In the genomic region with DNA sequence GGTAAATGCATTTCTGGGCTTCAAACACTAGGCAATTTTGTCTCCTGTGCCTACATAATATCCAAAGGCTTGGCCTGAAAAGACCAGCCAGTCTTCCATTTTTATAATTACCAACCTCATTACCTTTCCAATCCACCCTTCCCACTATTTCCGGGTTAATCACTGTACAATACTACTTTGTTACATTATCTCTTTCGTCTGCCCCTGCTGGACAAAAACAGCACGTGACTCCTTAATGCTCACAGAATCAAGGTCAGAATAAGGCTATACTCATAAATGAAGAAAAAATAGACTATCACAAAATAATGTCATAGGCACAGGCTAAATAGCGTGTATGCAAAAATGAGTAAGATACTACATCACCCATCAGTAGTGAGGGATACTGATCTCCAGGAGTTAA, we compare ENCODE assay signal across 22 cellular contexts. TPM values are rescaled to one million over a fixed set of nuclear protein-coding genes. Genes with fewer than 3 reads are reported as not detected.
"Had no signal": no experiment of that assay in that cellular context is flagged by ENCODE, and none has a peak within 500 bp of the region (broad histone marks: within the 10 kb centered on the region; RNA-seq: fewer than 3 reads in every experiment).

No MANE protein-coding gene starts in this region.

- H3K9me3 Mint-ChIP-seq: activated CD4-positive, alpha-beta T cell treated with anti-CD3 and anti-CD28 coated beads, Interleukin-2, amount 10 ng/mL, durations not matched to agents 7 days and 5 days; activated naive CD4-positive, alpha-beta T cell treated with anti-CD3 and anti-CD28 coated beads for 36 hours; activated T-cell treated with anti-CD3 and anti-CD28 coated beads, Interleukin-2, amount 50 U/mL, for 4 hours; dendritic cell treated with granulocyte-macrophage colony-stimulating factor and Interleukin-4, amounts not matched to agents 40 ng/mL and 50 ng/mL, for 4 days; nephron progenitor cell; stimulated activated naive CD8-positive, alpha-beta T cell treated with anti-CD3 and anti-CD28 coated beads, Interleukin-15, Interleukin-2, amounts not matched to agents 100 ng/mL and 50 ng/mL, for 24 hours had no signal

- H3K4me3 Mint-ChIP-seq: activated CD4-positive, alpha-beta T cell treated with anti-CD3 and anti-CD28 coated beads, Interleukin-2, amount 10 ng/mL, durations not matched to agents 7 days and 5 days; activated naive CD4-positive, alpha-beta T cell treated with anti-CD3 and anti-CD28 coated beads for 36 hours; activated T-cell treated with anti-CD3 and anti-CD28 coated beads, Interleukin-2, amount 50 U/mL, for 4 hours; dendritic cell treated with granulocyte-macrophage colony-stimulating factor and Interleukin-4, amounts not matched to agents 40 ng/mL and 50 ng/mL, for 4 days; nephron progenitor cell; stimulated activated naive CD8-positive, alpha-beta T cell treated with anti-CD3 and anti-CD28 coated beads, Interleukin-15, Interleukin-2, amounts not matched to agents 100 ng/mL and 50 ng/mL, for 24 hours had no signal

- H3K27me3 Mint-ChIP-seq: activated CD4-positive, alpha-beta T cell treated with anti-CD3 and anti-CD28 coated beads, Interleukin-2, amount 10 ng/mL, durations not matched to agents 7 days and 5 days; dendritic cell treated with granulocyte-macrophage colony-stimulating factor and Interleukin-4, amounts not matched to agents 40 ng/mL and 50 ng/mL, for 4 days; progenitor cell of endocrine pancreas; stimulated activated naive CD8-positive, alpha-beta T cell treated with anti-CD3 and anti-CD28 coated beads, Interleukin-15, Interleukin-2, amounts not matched to agents 100 ng/mL and 50 ng/mL, for 24 hours had no signal

- H3K4me3 ChIP-seq: right atrium auricular region, tibial nerve had no signal

- H3K27me3 ChIP-seq: right atrium auricular region, tibial nerve had no signal

- H3K4me1 Mint-ChIP-seq: activated CD4-positive, alpha-beta T cell treated with anti-CD3 and anti-CD28 coated beads, Interleukin-2, amount 10 ng/mL, durations not matched to agents 7 days and 5 days; nephron progenitor cell had no signal

- H3K9me3 ChIP-seq: right atrium auricular region, tibial nerve had no signal

- H3K36me3 ChIP-seq: right atrium auricular region, tibial nerve had no signal

- H3K27ac Mint-ChIP-seq: activated CD4-positive, alpha-beta T cell treated with anti-CD3 and anti-CD28 coated beads, Interleukin-2, amount 10 ng/mL, durations not matched to agents 7 days and 5 days; activated naive CD4-positive, alpha-beta T cell treated with anti-CD3 and anti-CD28 coated beads for 36 hours; dendritic cell treated with granulocyte-macrophage colony-stimulating factor and Interleukin-4, amounts not matched to agents 40 ng/mL and 50 ng/mL, for 4 days; nephron progenitor cell; progenitor cell of endocrine pancreas; stimulated activated naive CD8-positive, alpha-beta T cell treated with anti-CD3 and anti-CD28 coated beads, Interleukin-15, Interleukin-2, amounts not matched to agents 100 ng/mL and 50 ng/mL, for 24 hours had no signal

- DNase-seq: activated CD4-positive, alpha-beta T cell treated with anti-CD3 and anti-CD28 coated beads, Interleukin-2, amount 10 ng/mL, durations not matched to agents 7 days and 5 days; activated CD8-positive, alpha-beta memory T cell treated with anti-CD3 and anti-CD28 coated beads, Interleukin-2, amount 50 U/mL, for 4 hours; activated naive CD4-positive, alpha-beta T cell treated with anti-CD3 and anti-CD28 coated beads for 36 hours; activated T-cell treated with anti-CD3 and anti-CD28 coated beads, Interleukin-2, amount 50 U/mL, for 4 hours; anterior cingulate cortex; effector CD8-positive, alpha-beta T cell; foreskin melanocyte; head of caudate nucleus; midbrain; nephron progenitor cell; occipital lobe; small intestine; stimulated activated CD4-positive, alpha-beta T cell treated with anti-CD3 and anti-CD28 coated beads, Interleukin-15, amount 100 ng/mL, for 24 hours; stimulated activated CD4-positive, alpha-beta T cell treated with anti-CD3 and anti-CD28 coated beads, Interleukin-2, amount 100 ng/mL, for 48 hours; T-helper 1 cell; T-helper 9 cell had no signal

- FAIRE-seq: keratinocyte, small intestine had no signal

RNA-seq across cellular contexts. Expression of gene ABI3BP, which starts 40.1 kb away (rescaled TPM):
- total RNA-seq: activated CD4-positive, alpha-beta T cell treated with anti-CD3 and anti-CD28 coated beads, Interleukin-2, amount 10 ng/mL, durations not matched to agents 7 days and 5 days; activated naive CD4-positive, alpha-beta T cell treated with anti-CD3 and anti-CD28 coated beads for 36 hours; progenitor cell of endocrine pancreas had no signal
